Comparison of ENCODE assay signal across 8 cellular contexts in the genomic region with DNA sequence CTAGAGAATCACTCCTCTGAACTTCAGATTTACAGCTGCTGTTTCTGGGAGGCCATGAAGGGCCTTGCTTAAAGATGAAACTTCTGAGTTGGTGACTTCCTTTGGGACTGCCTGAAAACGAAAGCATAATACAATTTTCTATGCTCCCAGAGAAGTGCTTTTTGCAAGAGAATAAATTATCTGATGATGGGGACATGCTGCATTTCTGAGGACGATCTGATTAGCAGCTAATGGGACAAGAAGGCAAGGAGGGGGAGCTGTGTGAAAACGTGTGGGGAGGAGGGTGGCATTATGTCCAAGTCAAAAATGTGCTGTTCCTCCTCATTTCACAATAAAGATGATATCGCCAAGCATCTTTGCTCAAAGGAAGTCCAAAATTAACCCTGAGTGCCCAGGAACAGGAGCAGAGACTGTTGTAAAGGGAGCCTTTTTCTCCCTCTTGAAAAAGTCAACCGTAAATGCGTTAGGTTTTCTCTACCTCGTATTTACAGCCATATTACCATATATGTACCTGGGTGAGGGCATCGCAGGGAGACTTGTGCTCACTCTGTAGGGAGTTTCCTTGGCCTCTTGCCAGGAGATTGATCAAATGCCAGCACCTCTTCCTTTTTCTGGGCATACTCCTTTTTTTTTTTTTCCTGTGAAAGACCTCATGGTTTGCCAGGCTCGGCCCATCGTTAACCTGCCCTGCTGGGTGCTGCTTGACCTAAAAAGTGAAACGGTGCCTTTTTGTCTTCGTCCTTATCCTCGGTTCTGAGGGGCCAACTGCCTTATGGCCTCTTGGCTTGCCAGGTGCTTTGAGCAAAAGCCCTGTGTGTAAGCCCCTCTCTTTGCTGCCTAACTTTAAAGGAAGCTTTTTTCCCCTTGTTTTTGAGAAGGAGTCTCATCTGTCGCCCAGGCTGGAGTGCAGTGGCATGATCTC. TPM values are rescaled to one million over a fixed set of nuclear protein-coding genes. Genes with fewer than 3 reads are reported as not detected.
DNase-seq lines count a peak whose midpoint lies in the region; ATAC-seq and TF ChIP-seq lines count a peak whose summit lies in the region.

No MANE protein-coding gene starts in this region.

- peak overlapping the region; percentile 67 for H2AFZ ChIP-seq in Loucy (ENCODE audit: low read length)

- peaks cover 4% of the 10 kb centered on the region; the same call in 1 of the 2 replicates for H3F3A ChIP-seq in Loucy (ENCODE audit: low read depth)

- ATAC-seq in right cardiac atrium, result peak; percentile 35 to 55
- no peak for ATAC-seq in HG02763 (IDR thresholded peaks at IDR 0.05; ENCODE audit: unreplicated experiment)
- no peak for ATAC-seq in GM18505 (IDR thresholded peaks at IDR 0.05; ENCODE audit: unreplicated experiment)

- peak overlapping the region; percentile 94 for H3K4me2 ChIP-seq in Loucy (ENCODE audit: low read depth, low read length, poor library complexity, severe bottlenecking)

- H3K9me3 ChIP-seq in Loucy (ENCODE audit: insufficient read depth, low read depth, low read length) (no peaks in the 10 kb centered on the region), right cardiac atrium (ENCODE audit: control insufficient read depth, low read length) (no peaks in the 10 kb centered on the region), tibial artery (no peaks in the 10 kb centered on the region)

- TF ChIP-seq POLR2A in GM18505 (IDR thresholded peaks at IDR 0.05; ENCODE audit: borderline replicate concordance, extremely low read depth, insufficient read depth, insufficient read length), result no peak

- peaks cover 12% of the 10 kb centered on the region for H4K20me1 ChIP-seq in Loucy (ENCODE audit: insufficient read depth, low read length, poor library complexity, severe bottlenecking)

- peak overlapping the region; percentile 65 for H3K9ac ChIP-seq in Loucy (ENCODE audit: low read depth, low read length, poor library complexity, severe bottlenecking)

- 39% methylated on average over 14 of the region's 14 CpGs for WGBS in right cardiac atrium

- H3K4me1 ChIP-seq in Loucy (ENCODE audit: insufficient read depth, low read length, poor library complexity, severe bottlenecking), result peaks cover 59% of the 10 kb centered on the region
- H3K4me1 ChIP-seq in right cardiac atrium (ENCODE audit: control insufficient read depth, insufficient read depth, low read length), result no peaks in the 10 kb centered on the region
- peaks cover 0 to 76% (median 45%) of the 10 kb centered on the region in 4 donors for H3K4me1 ChIP-seq in tibial artery

- H3K9me2 ChIP-seq in Loucy (replicated peaks; ENCODE audit: low read depth, low read length), result no peaks in the 10 kb centered on the region

- peaks cover 3% of the 10 kb centered on the region; the same call in 1 of the 2 replicates for H3K36me3 ChIP-seq in Loucy (ENCODE audit: insufficient read depth, low read length)
- peaks cover 5 to 17% (median 6%) of the 10 kb centered on the region in 3 donors for H3K36me3 ChIP-seq in tibial artery

- intact Hi-C loops in right cardiac atrium (cut with DNase I), result loop anchor here in 1 of 4 donors (10.0 kb wide), 1 partner anchor 120 kb away; no protein-coding TSS in a partner anchor
- intact Hi-C loops in tibial artery (cut with DNase I; ENCODE audit: low total_unique reads), result no loop called here

- peaks cover 73% of the 10 kb centered on the region for H3K79me2 ChIP-seq in Loucy (ENCODE audit: insufficient read depth, low read length)

- DNase-seq in CD1c-positive myeloid dendritic cell (ENCODE audit: extremely low spot score), result peak; percentile 59
- peak; percentile 28 for DNase-seq in activated T-cell treated with anti-CD3 and anti-CD28 coated beads, Interleukin-2, amount 50 U/mL, for 1 hour
- DNase-seq in right cardiac atrium, result peak in 2 of 3 donors; percentile 27 to 47
- no peak for DNase-seq in tibial artery
- no peak for DNase-seq in cortex of kidney (lab: John Stamatoyannopoulos, UW)

- TF ChIP-seq CTCF in Loucy (conservative IDR thresholded peaks at IDR 0.05; ENCODE audit: low read length) (no peak), tibial artery (IDR thresholded peaks at IDR 0.05) (no peak)

- H3K4me3 ChIP-seq in Loucy (ENCODE audit: low read length, poor library complexity, severe bottlenecking) (peak overlapping the region; percentile 71), right cardiac atrium (ENCODE audit: low read length) (no peak overlapping the region), tibial artery (peak overlapping the region; percentile 29 to 45)

- H3K27me3 ChIP-seq in Loucy (ENCODE audit: insufficient read depth, low read length, poor library complexity, severe bottlenecking) (no peaks in the 10 kb centered on the region), right cardiac atrium (ENCODE audit: control insufficient read depth, insufficient read depth) (no peaks in the 10 kb centered on the region), tibial artery (no peaks in the 10 kb centered on the region)

- peak overlapping the region; percentile 31 for H3K27ac ChIP-seq in right cardiac atrium (ENCODE audit: low read length)
- H3K27ac ChIP-seq in tibial artery, result peak overlapping the region; percentile 85 to 94

RNA-seq across cellular contexts. Expression of a gene that starts 11.5 kb away (rescaled TPM):
- total RNA-seq in right cardiac atrium, result 10 to 100 TPM; 32.5 to 59.0 (median 45.6) TPM
- 13.9 TPM for polyA plus RNA-seq in right cardiac atrium

RNA-seq across cellular contexts. Expression of a gene that starts 37.5 kb away (rescaled TPM):
- 10 to 100 TPM in 3 of 4 donors, 1 to 10 TPM in 1; 9.6 to 14.4 (median 11.8) TPM for total RNA-seq in right cardiac atrium
- polyA plus RNA-seq in right cardiac atrium, result 7.8 TPM

Comparison
In these comparisons a context has a peak if more than half of its experiments do, and no peak if none do; other contexts are left out.
1. DNase-seq: peak in CD1c-positive myeloid dendritic cell (single experiment), activated T-cell treated with anti-CD3 and anti-CD28 coated beads, Interleukin-2, amount 50 U/mL, for 1 hour (single experiment) and right cardiac atrium (2 of 3); none in tibial artery (0 of 2) and cortex of kidney (single experiment).
2. ATAC-seq: peak in right cardiac atrium (2 of 2); none in HG02763 (single experiment) and GM18505 (single experiment).